Comparison of ENCODE assay signal across 18 cellular contexts in the genomic region with DNA sequence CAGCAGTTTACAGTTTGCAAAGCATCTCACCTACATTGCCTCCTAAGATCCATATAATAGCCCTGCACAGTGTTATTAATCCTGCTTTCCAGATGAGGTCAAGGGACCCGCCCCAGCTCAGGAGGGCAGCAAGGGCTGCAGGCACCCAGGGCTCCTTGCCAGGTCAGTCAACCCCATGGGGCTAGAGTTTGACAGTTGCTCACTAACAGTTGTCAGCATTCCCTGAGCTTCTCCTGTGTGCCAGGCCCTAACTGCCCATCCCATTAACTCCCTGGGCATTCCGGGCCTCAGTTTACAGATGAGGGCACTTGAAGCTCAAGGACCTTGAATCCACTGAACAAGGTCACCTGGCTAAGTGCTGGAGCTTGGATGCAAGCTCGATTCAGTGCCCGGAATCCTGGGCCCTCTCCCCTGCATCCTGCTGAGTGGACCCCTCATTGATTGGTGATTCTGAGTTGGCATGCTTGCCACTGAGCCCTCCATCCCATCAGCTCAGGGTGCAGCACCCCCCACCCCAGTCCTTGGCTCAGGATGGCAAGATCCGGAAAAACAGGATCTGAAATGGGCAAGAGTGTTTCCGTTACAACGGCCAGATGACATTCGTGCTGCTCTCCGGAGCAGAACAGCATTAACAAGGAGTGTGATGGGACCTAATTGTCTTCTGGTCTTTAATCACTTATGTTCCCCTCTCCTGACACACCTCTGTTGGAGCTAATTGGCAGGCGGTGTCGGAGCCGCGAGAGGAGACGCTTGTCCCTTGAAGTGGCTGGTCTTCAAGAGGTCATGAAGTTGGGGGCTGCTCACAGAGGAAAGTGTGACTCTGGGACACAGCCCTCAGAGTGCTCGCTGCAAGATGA.
DNase-seq lines count a peak whose midpoint lies in the region; ATAC-seq and TF ChIP-seq lines count a peak whose summit lies in the region.
"Had no signal": no experiment of that assay in that cellular context is flagged by ENCODE, and none has a peak within 500 bp of the region (broad histone marks: within the 10 kb centered on the region; RNA-seq: fewer than 3 reads in every experiment).

No MANE protein-coding gene starts in this region.

- H3K4me3 Mint-ChIP-seq in activated CD8-positive, alpha-beta memory T cell treated with anti-CD3 and anti-CD28 coated beads, Interleukin-2, amount 10 ng/mL, durations not matched to agents 7 days and 5 days: no peak overlapping the region
- H3K4me3 Mint-ChIP-seq: natural killer cell treated with Interleukin-12 subunit alpha and Interleukin-12 subunit beta and Interleukin-15 and Interleukin-18, amount 100 ng/mL, for 72 hours; T-helper 17 cell had no signal

- TF ChIP-seq CTCF in osteoblast (IDR thresholded peaks at IDR 0.05; ENCODE audit: extremely low read depth, low read depth, low read length) (no peak), uterus (IDR thresholded peaks at IDR 0.05) (no peak)

- H3K9me3 Mint-ChIP-seq in activated CD8-positive, alpha-beta memory T cell treated with anti-CD3 and anti-CD28 coated beads, Interleukin-2, amount 10 ng/mL, durations not matched to agents 7 days and 5 days (ENCODE audit: low read depth): no peaks in the 10 kb centered on the region
- H3K9me3 Mint-ChIP-seq: natural killer cell treated with Interleukin-12 subunit alpha and Interleukin-12 subunit beta and Interleukin-15 and Interleukin-18, amount 100 ng/mL, for 72 hours had no signal

- H3K36me3 ChIP-seq in osteoblast (ENCODE audit: insufficient read depth, low read length) (no peaks in the 10 kb centered on the region), uterus (no peaks in the 10 kb centered on the region)
- H3K36me3 ChIP-seq: tibial nerve had no signal

- no peaks in the 10 kb centered on the region for H3K79me2 ChIP-seq in osteoblast (ENCODE audit: insufficient read depth, low read length)

- no peaks in the 10 kb centered on the region for H4K20me1 ChIP-seq in osteoblast (ENCODE audit: insufficient read depth, low read length)

- no peak overlapping the region for H3K27ac Mint-ChIP-seq in activated CD8-positive, alpha-beta memory T cell treated with anti-CD3 and anti-CD28 coated beads, Interleukin-2, amount 10 ng/mL, durations not matched to agents 7 days and 5 days
- H3K27ac Mint-ChIP-seq: natural killer cell treated with Interleukin-12 subunit alpha and Interleukin-12 subunit beta and Interleukin-15 and Interleukin-18, amount 100 ng/mL, for 72 hours; T-helper 17 cell had no signal

- H2AFZ ChIP-seq in osteoblast (ENCODE audit: low read length): no peak overlapping the region
- H2AFZ ChIP-seq: GM23248 had no signal

- H3K9me3 ChIP-seq in osteoblast (ENCODE audit: low read depth, low read length) (no peaks in the 10 kb centered on the region), uterus (no peaks in the 10 kb centered on the region)
- H3K9me3 ChIP-seq: Caco-2, psoas muscle, tibial nerve had no signal

- ATAC-seq in left cardiac atrium: no peak
- no peak for ATAC-seq in activated CD8-positive, alpha-beta memory T cell treated with anti-CD3 and anti-CD28 coated beads, Interleukin-2, amount 10 ng/mL, durations not matched to agents 7 days and 5 days
- no peak for ATAC-seq in GM18505 (IDR thresholded peaks at IDR 0.05; ENCODE audit: unreplicated experiment)
- ATAC-seq: natural killer cell treated with Interleukin-12 subunit alpha and Interleukin-12 subunit beta and Interleukin-15 and Interleukin-18, amount 100 ng/mL, for 72 hours; psoas muscle; T-helper 17 cell had no signal

- peak; percentile 46 for DNase-seq in cardiac septum (ENCODE audit: low spot score)
- DNase-seq in left cardiac atrium: no peak
- DNase-seq in activated CD8-positive, alpha-beta memory T cell treated with anti-CD3 and anti-CD28 coated beads, Interleukin-2, amount 10 ng/mL, durations not matched to agents 7 days and 5 days: peak; percentile 19
- DNase-seq in osteoblast (ENCODE audit: insufficient read length, low spot score, missing footprints): peak; percentile 35
- peak; percentile 2 to 5 for DNase-seq in uterus
- no peak for DNase-seq in AG08396 (ENCODE audit: low spot score)
- DNase-seq: activated naive CD4-positive, alpha-beta T cell treated with Interleukin-2 at 50 U/mL for 16 hours; GM23248; mesenchymal stem cell; NCI-H1417 treated with DMSO at 0.1 percent for 48 hours; NCI-H345; NK-92 treated with Interleukin-12 subunit alpha and Interleukin-12 subunit beta, amount 100 ng/mL, for 24 hours had no signal

- H3K27me3 ChIP-seq in osteoblast (ENCODE audit: insufficient read depth, low read length) (peaks cover 17% of the 10 kb centered on the region), uterus (no peaks in the 10 kb centered on the region)
- H3K27me3 ChIP-seq: tibial nerve had no signal

- intact Hi-C loops in cardiac septum (cut with DNase I) (no loop called here), left cardiac atrium (cut with DNase I) (no loop called here), uterus (cut with DNase I; ENCODE audit: low total_unique reads) (no loop called here)

- CTCF ChIA-PET in activated CD8-positive, alpha-beta memory T cell treated with anti-CD3 and anti-CD28 coated beads, Interleukin-2, amount 10 ng/mL, durations not matched to agents 7 days and 5 days (lab: Charles Lee): no interaction called here

- H3K4me1 ChIP-seq in osteoblast (ENCODE audit: insufficient read depth, low read length): no peaks in the 10 kb centered on the region
- no peaks in the 10 kb centered on the region for H3K4me1 ChIP-seq in uterus
- H3K4me1 ChIP-seq: Caco-2, psoas muscle, tibial nerve had no signal

- no peak overlapping the region for H3K4me2 ChIP-seq in osteoblast (ENCODE audit: insufficient read depth, low read length)

- TF ChIP-seq POLR2A in uterus (IDR thresholded peaks at IDR 0.05) (no peak), GM18505 (IDR thresholded peaks at IDR 0.05; ENCODE audit: borderline replicate concordance, extremely low read depth, insufficient read depth, insufficient read length) (no peak)

- H3K27ac ChIP-seq in osteoblast (ENCODE audit: low read depth, low read length): no peak overlapping the region
- no peak overlapping the region for H3K27ac ChIP-seq in uterus
- H3K27ac ChIP-seq: GM23248, psoas muscle, tibial nerve had no signal

- H3K27me3 Mint-ChIP-seq in activated CD8-positive, alpha-beta memory T cell treated with anti-CD3 and anti-CD28 coated beads, Interleukin-2, amount 10 ng/mL, durations not matched to agents 7 days and 5 days: no peaks in the 10 kb centered on the region

- H3K36me3 Mint-ChIP-seq in activated CD8-positive, alpha-beta memory T cell treated with anti-CD3 and anti-CD28 coated beads, Interleukin-2, amount 10 ng/mL, durations not matched to agents 7 days and 5 days: no peaks in the 10 kb centered on the region
- H3K36me3 Mint-ChIP-seq: natural killer cell treated with Interleukin-12 subunit alpha and Interleukin-12 subunit beta and Interleukin-15 and Interleukin-18, amount 100 ng/mL, for 72 hours had no signal

- no peak overlapping the region for H3K4me3 ChIP-seq in osteoblast (ENCODE audit: insufficient read depth, low read length)
- no peak overlapping the region for H3K4me3 ChIP-seq in uterus
- H3K4me3 ChIP-seq: GM23248, psoas muscle, tibial nerve had no signal

- H3K4me1 Mint-ChIP-seq in activated CD8-positive, alpha-beta memory T cell treated with anti-CD3 and anti-CD28 coated beads, Interleukin-2, amount 10 ng/mL, durations not matched to agents 7 days and 5 days: no peaks in the 10 kb centered on the region

Comparison
In these comparisons a context has a peak if more than half of its experiments do, and no peak if none do; other contexts are left out.
1. DNase-seq: peak in cardiac septum (single experiment), activated CD8-positive, alpha-beta memory T cell treated with anti-CD3 and anti-CD28 coated beads, Interleukin-2, amount 10 ng/mL, durations not matched to agents 7 days and 5 days (single experiment), osteoblast (single experiment) and uterus (2 of 2); none in left cardiac atrium (single experiment) and AG08396 (single experiment).